ENCODE assay signal across 1 cellular context in genomic region chr5:116652903-116653302, GRCh38.
TF ChIP-seq lines count a peak whose summit lies in the region.

No MANE protein-coding gene starts in this region.

TF ChIP-seq in GM12878, 131 proteins besides CTCF, POLR2A, EP300 and RAD21:
- TF ChIP-seq CREM (IDR thresholded peaks at IDR 0.05; ENCODE audit: low read depth) (no peak), MEF2A (IDR thresholded peaks at IDR 0.05; ENCODE audit: insufficient read depth, low read depth, low read length) (no peak), POLR2AphosphoS2 (IDR thresholded peaks at IDR 0.05; ENCODE audit: low read depth, low read length) (no peak), SPI1 (IDR thresholded peaks at IDR 0.05; ENCODE audit: borderline replicate concordance, insufficient read depth, low read depth, low read length) (no peak), RCOR1 (conservative IDR thresholded peaks at IDR 0.05; ENCODE audit: low read depth, low read length) (no peak), ZBTB11 (CRISPR knock-in tag; IDR thresholded peaks at IDR 0.05) (no peak), CEBPB (IDR thresholded peaks at IDR 0.05; ENCODE audit: borderline replicate concordance in 1 of 2, low read depth in 2 of 2, low read length in 2 of 2) (no peak), FOS (IDR thresholded peaks at IDR 0.05; ENCODE audit: borderline replicate concordance, extremely low read depth, insufficient read length) (no peak), HCFC1 (IDR thresholded peaks at IDR 0.05; ENCODE audit: low read length) (no peak)
